In the genomic region with DNA sequence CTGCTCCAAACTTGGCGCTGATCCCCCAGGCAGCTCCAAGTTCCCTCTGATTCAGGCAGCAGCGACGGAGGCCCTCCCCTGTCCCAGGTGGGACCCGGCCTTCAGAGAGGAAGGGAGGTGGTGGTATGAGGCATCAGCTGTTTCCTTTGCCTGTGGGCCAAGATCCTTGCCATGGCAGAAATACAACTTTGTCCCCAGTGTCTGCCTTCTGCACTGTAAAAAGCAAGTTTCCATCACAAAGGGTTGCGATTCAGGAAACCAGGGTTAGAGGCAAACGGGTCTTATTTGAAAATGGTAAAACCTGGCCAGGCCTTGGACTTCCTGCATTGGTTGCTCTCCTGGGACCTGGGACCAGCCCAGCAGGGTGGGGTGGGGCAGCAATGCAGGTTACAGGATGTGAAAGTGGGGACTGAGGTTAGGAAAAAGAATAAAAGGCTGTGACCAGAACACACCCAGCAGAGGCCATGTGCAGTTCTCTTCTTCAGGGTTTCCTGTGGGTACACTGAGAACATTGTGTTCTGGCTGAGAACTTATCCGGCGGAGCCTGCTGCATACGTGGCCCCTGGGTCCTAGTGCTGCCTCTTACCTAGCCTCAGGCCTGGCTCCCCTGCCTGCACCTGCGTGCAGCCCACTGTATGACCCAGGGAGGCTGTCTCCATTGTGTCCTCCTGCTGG, we compare ENCODE assay signal across 8 cellular contexts. TPM values are rescaled to one million over a fixed set of nuclear protein-coding genes. Genes with fewer than 3 reads are reported as not detected.
DNase-seq lines count a peak whose midpoint lies in the region; ATAC-seq and TF ChIP-seq lines count a peak whose summit lies in the region.

No MANE protein-coding gene starts in this region.

- CTCF ChIA-PET in activated CD4-positive, alpha-beta memory T cell treated with anti-CD3 and anti-CD28 coated beads, Interleukin-2, amount 10 ng/mL, durations not matched to agents 7 days and 5 days (lab: Charles Lee), result interaction anchor here (0.7 to 6.5 kb wide), 14 partner anchors 12 to 200 kb away, joined by 3 to 37 read pairs (median 7); a partner anchor contains a TSS

- peaks cover 78% of the 10 kb centered on the region for H3K4me1 Mint-ChIP-seq in activated CD4-positive, alpha-beta memory T cell treated with anti-CD3 and anti-CD28 coated beads, Interleukin-2, amount 10 ng/mL, durations not matched to agents 7 days and 5 days
- H3K4me1 Mint-ChIP-seq in stimulated activated effector memory CD8-positive, alpha-beta T cell treated with anti-CD3 and anti-CD28 coated beads, Interleukin-12 subunit alpha, Interleukin-12 subunit beta, amount 100 ng/mL, for 72 hours, result peaks cover 79% of the 10 kb centered on the region

- peaks cover 3% of the 10 kb centered on the region for H3K36me3 Mint-ChIP-seq in activated CD4-positive, alpha-beta memory T cell treated with anti-CD3 and anti-CD28 coated beads, Interleukin-2, amount 10 ng/mL, durations not matched to agents 7 days and 5 days (ENCODE audit: low read depth)
- peaks cover 13% of the 10 kb centered on the region for H3K36me3 Mint-ChIP-seq in stimulated activated effector memory CD8-positive, alpha-beta T cell treated with anti-CD3 and anti-CD28 coated beads, Interleukin-12 subunit alpha, Interleukin-12 subunit beta, amount 100 ng/mL, for 72 hours

- H3K4me3 ChIP-seq in effector memory CD4-positive, alpha-beta T cell (ENCODE audit: insufficient read depth, low read depth, low read length, poor library complexity, severe bottlenecking), result peak overlapping the region; percentile 19
- H3K4me3 ChIP-seq in mucosa of rectum (ENCODE audit: low read length in 2 of 2), result peak overlapping the region; percentile 34 to 62

- H3K4me1 ChIP-seq in effector memory CD4-positive, alpha-beta T cell (ENCODE audit: control insufficient read depth, insufficient read depth, low read length, poor library complexity, severe bottlenecking), result peaks cover 74% of the 10 kb centered on the region
- H3K4me1 ChIP-seq in mucosa of rectum (ENCODE audit: control insufficient read depth in 2 of 2, insufficient read depth in 2 of 2, low read length in 2 of 2), result peaks cover 33 to 39% of the 10 kb centered on the region in 2 donors

- no peaks in the 10 kb centered on the region for H3K27me3 ChIP-seq in effector memory CD4-positive, alpha-beta T cell (replicated peaks; ENCODE audit: control insufficient read depth, insufficient read depth, low read length, poor library complexity, severe bottlenecking)
- no peaks in the 10 kb centered on the region for H3K27me3 ChIP-seq in mucosa of rectum (ENCODE audit: control insufficient read depth in 2 of 2, insufficient read depth in 2 of 2, low read length in 2 of 2)

- no peaks in the 10 kb centered on the region for H3K9me3 ChIP-seq in effector memory CD4-positive, alpha-beta T cell (ENCODE audit: control insufficient read depth, low read length)
- no peaks in the 10 kb centered on the region for H3K9me3 ChIP-seq in mucosa of rectum (ENCODE audit: control insufficient read depth in 2 of 2, low read length in 2 of 2)

- peak overlapping the region; percentile 73 for H3K4me3 Mint-ChIP-seq in activated CD4-positive, alpha-beta memory T cell treated with anti-CD3 and anti-CD28 coated beads, Interleukin-2, amount 10 ng/mL, durations not matched to agents 7 days and 5 days
- H3K4me3 Mint-ChIP-seq in stimulated activated effector memory CD8-positive, alpha-beta T cell treated with anti-CD3 and anti-CD28 coated beads, Interleukin-12 subunit alpha, Interleukin-12 subunit beta, amount 100 ng/mL, for 72 hours, result peak overlapping the region; percentile 76

- no peaks in the 10 kb centered on the region for H3K36me3 ChIP-seq in effector memory CD4-positive, alpha-beta T cell (ENCODE audit: control insufficient read depth, insufficient read depth, low read length)
- no peaks in the 10 kb centered on the region for H3K36me3 ChIP-seq in mucosa of rectum (ENCODE audit: control insufficient read depth in 2 of 2, insufficient read depth in 2 of 2, low read length in 2 of 2)

- H3K9ac ChIP-seq in mucosa of rectum (ENCODE audit: low read depth in 1 of 2, low read length in 2 of 2), result peak overlapping the region; percentile 70 to 74

- DNase-seq in GM10266 (ENCODE audit: extremely low spot score) (peak; percentile 76), Kasumi-1 (lab: John Stamatoyannopoulos, UW) (peak; percentile 95 to 96), hepatic stellate cell (ENCODE audit: low spot score) (no peak)
- DNase-seq in activated CD4-positive, alpha-beta memory T cell treated with anti-CD3 and anti-CD28 coated beads, Interleukin-2, amount 10 ng/mL, durations not matched to agents 7 days and 5 days, result peak; percentile 86
- peak; percentile 43 to 55 (median 51) for DNase-seq in effector memory CD4-positive, alpha-beta T cell
- DNase-seq in stimulated activated effector memory CD8-positive, alpha-beta T cell treated with anti-CD3 and anti-CD28 coated beads, Interleukin-12 subunit alpha, Interleukin-12 subunit beta, amount 100 ng/mL, for 72 hours (ENCODE audit: low spot score in 2 of 2), result peak; percentile 47 to 81

- H3K27me3 Mint-ChIP-seq in activated CD4-positive, alpha-beta memory T cell treated with anti-CD3 and anti-CD28 coated beads, Interleukin-2, amount 10 ng/mL, durations not matched to agents 7 days and 5 days, result no peaks in the 10 kb centered on the region

- H3K9me3 Mint-ChIP-seq in activated CD4-positive, alpha-beta memory T cell treated with anti-CD3 and anti-CD28 coated beads, Interleukin-2, amount 10 ng/mL, durations not matched to agents 7 days and 5 days, result no peaks in the 10 kb centered on the region
- H3K9me3 Mint-ChIP-seq in stimulated activated effector memory CD8-positive, alpha-beta T cell treated with anti-CD3 and anti-CD28 coated beads, Interleukin-12 subunit alpha, Interleukin-12 subunit beta, amount 100 ng/mL, for 72 hours, result no peaks in the 10 kb centered on the region

- H3K27ac ChIP-seq in effector memory CD4-positive, alpha-beta T cell (ENCODE audit: insufficient read depth, low read length, poor library complexity, severe bottlenecking), result peak overlapping the region; percentile 62
- peak overlapping the region; percentile 93 to 96 for H3K27ac ChIP-seq in mucosa of rectum (ENCODE audit: low read depth in 2 of 2, low read length in 2 of 2)

- H3K27ac Mint-ChIP-seq in activated CD4-positive, alpha-beta memory T cell treated with anti-CD3 and anti-CD28 coated beads, Interleukin-2, amount 10 ng/mL, durations not matched to agents 7 days and 5 days, result peak overlapping the region; percentile 96
- peak overlapping the region; percentile 90 for H3K27ac Mint-ChIP-seq in stimulated activated effector memory CD8-positive, alpha-beta T cell treated with anti-CD3 and anti-CD28 coated beads, Interleukin-12 subunit alpha, Interleukin-12 subunit beta, amount 100 ng/mL, for 72 hours

- peak; percentile 78 for ATAC-seq in GM21737 (IDR thresholded peaks at IDR 0.05; ENCODE audit: unreplicated experiment)
- ATAC-seq in stimulated activated effector memory CD8-positive, alpha-beta T cell treated with anti-CD3 and anti-CD28 coated beads, Interleukin-12 subunit alpha, Interleukin-12 subunit beta, amount 100 ng/mL, for 72 hours, result peak; percentile 97

- no peak for TF ChIP-seq CTCF in GM10266 (IDR thresholded peaks at IDR 0.05; ENCODE audit: control insufficient read depth, insufficient read depth, low read depth, missing control alignments)

- POLR2A ChIA-PET in activated CD4-positive, alpha-beta memory T cell treated with anti-CD3 and anti-CD28 coated beads, Interleukin-2, amount 10 ng/mL, durations not matched to agents 7 days and 5 days (lab: Charles Lee), result interaction anchor here (0.7 to 4.9 kb wide), 29 partner anchors 11 to 161 kb away, joined by 3 to 90 read pairs (median 7); a partner anchor contains a TSS

RNA-seq across cellular contexts. Expression of a gene that starts 25.1 kb away (rescaled TPM):
- total RNA-seq in activated CD4-positive, alpha-beta memory T cell treated with anti-CD3 and anti-CD28 coated beads, Interleukin-2, amount 10 ng/mL, durations not matched to agents 7 days and 5 days, result 100 to 1,000 TPM; 475 to 481 TPM

RNA-seq across cellular contexts. Expression of a gene that starts 32.5 kb away (rescaled TPM):
- total RNA-seq in activated CD4-positive, alpha-beta memory T cell treated with anti-CD3 and anti-CD28 coated beads, Interleukin-2, amount 10 ng/mL, durations not matched to agents 7 days and 5 days, result 10 to 100 TPM; 35.5 to 36.2 TPM

RNA-seq across cellular contexts. Expression of a gene that starts 32.8 kb away (rescaled TPM):
- total RNA-seq in activated CD4-positive, alpha-beta memory T cell treated with anti-CD3 and anti-CD28 coated beads, Interleukin-2, amount 10 ng/mL, durations not matched to agents 7 days and 5 days, result 100 to 1,000 TPM in 1 of 2 experiments, 10 to 100 TPM in 1; 94.2 to 101 TPM
